Comparison of ENCODE assay signal across 22 cellular contexts in the genomic region with DNA sequence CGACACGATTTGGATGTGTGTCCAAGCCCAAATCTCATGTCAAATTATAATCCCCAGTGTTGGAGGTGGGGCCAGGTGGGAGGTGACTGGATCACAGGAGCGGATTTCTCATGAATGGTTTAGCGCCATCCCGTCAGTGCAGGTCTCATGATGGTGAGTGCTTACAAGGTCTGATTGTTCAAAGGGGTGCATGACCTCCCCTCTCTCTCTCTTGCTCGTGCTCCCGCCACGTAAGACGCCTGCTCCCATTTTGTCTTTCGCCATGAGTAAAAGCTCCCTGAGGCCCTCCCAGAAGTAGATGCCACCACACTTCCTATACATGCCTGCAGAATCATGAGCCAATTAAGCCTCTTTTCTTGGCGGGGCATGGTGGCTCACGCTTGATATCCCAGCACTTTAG.
A peak's percentile ranks its signal among the peaks of the same experiment; 100 is the strongest.
DNase-seq lines count a peak whose midpoint lies in the region; ATAC-seq, FAIRE-seq and TF ChIP-seq lines count a peak whose summit lies in the region.
"Had no signal": no experiment of that assay in that cellular context is flagged by ENCODE, and none has a peak within 500 bp of the region (broad histone marks: within the 10 kb centered on the region; RNA-seq: fewer than 3 reads in every experiment).

No MANE protein-coding gene starts in this region.

- H3K36me3 ChIP-seq in colonic mucosa (no peaks in the 10 kb centered on the region), HAP-1 (replicated peaks) (no peaks in the 10 kb centered on the region)
- H3K36me3 ChIP-seq: BLaER1 had no signal

- no peak overlapping the region for H3K27ac ChIP-seq in colonic mucosa
- H3K27ac ChIP-seq: BLaER1, GM23248 had no signal

- ATAC-seq in Right ventricle myocardium inferior (no peak), GM21447 (IDR thresholded peaks at IDR 0.05; ENCODE audit: unreplicated experiment) (no peak)
- ATAC-seq: K562 had no signal

- peak; percentile 44 for DNase-seq in cardiac septum (ENCODE audit: low spot score)
- no peak for DNase-seq in Right ventricle myocardium inferior (ENCODE audit: missing footprints)
- DNase-seq in colonic mucosa, result peak; percentile 7
- DNase-seq in posterior vena cava (ENCODE audit: low spot score), result peak; percentile 56
- no peak for DNase-seq in H54 (ENCODE audit: insufficient read length, low spot score)
- no peak for DNase-seq in HAP-1 (ENCODE audit: low spot score in 2 of 2)
- DNase-seq: Calu3; CD4-positive, alpha-beta memory T cell; DMS53; EL; GM23248; NCI-H1105; NCI-H2227 treated with DMSO at 0.1 percent for 48 hours; NCI-H510A treated with DMSO at 0.1 percent for 48 hours; NCI-H774; OCI-M1; SIG-M5 had no signal

- H3K4me3 ChIP-seq in colonic mucosa (no peak overlapping the region), HAP-1 (no peak overlapping the region)
- H3K4me3 ChIP-seq: BLaER1, GM23248, K562 had no signal

- intact Hi-C loops in cardiac septum (cut with DNase I), result loop anchor here (2.0 to 5.0 kb wide), 2 partner anchors 46 to 71 kb away; a partner anchor contains a TSS
- intact Hi-C loops in Right ventricle myocardium inferior (cut with DNase I), result loop anchor here (5.0 kb wide), 1 partner anchor 69 kb away; a partner anchor contains a TSS
- intact Hi-C loops in colonic mucosa (cut with DNase I), result no loop called here
- intact Hi-C loops in posterior vena cava (cut with DNase I), result no loop called here

- FAIRE-seq in H54 (lab: Jason Lieb, UNC), result no peak
- FAIRE-seq: GM12891, GM19239, K562 had no signal

- in situ Hi-C loops in HAP-1 (cut with MboI; ENCODE audit: low sequenced_read_pairs), result no loop called here

- no peaks in the 10 kb centered on the region for H3K27me3 ChIP-seq in colonic mucosa
- peaks cover 3% of the 10 kb centered on the region; the same call in 1 of the 2 replicates for H3K27me3 ChIP-seq in HAP-1 (ENCODE audit: low read depth)
- H3K27me3 ChIP-seq: BLaER1 had no signal

- no peak overlapping the region for H3K9ac ChIP-seq in colonic mucosa (ENCODE audit: low read depth in 2 of 2, low read length in 2 of 2)
- H3K9ac ChIP-seq: BLaER1, GM23248 had no signal

- H3K4me1 ChIP-seq in colonic mucosa, result no peaks in the 10 kb centered on the region
- H3K4me1 ChIP-seq in HAP-1, result no peaks in the 10 kb centered on the region

- TF ChIP-seq POLR2A in H54 (IDR thresholded peaks at IDR 0.05; ENCODE audit: low read depth, low read length), result no peak

- H3K9me3 ChIP-seq in colonic mucosa (no peaks in the 10 kb centered on the region), HAP-1 (no peaks in the 10 kb centered on the region)
- H3K9me3 ChIP-seq: BLaER1 had no signal

- TF ChIP-seq CTCF in colonic mucosa (IDR thresholded peaks at IDR 0.05), result no peak

Comparison
In these comparisons a context has a peak if more than half of its experiments do, and no peak if none do; other contexts are left out.
1. DNase-seq: peak in cardiac septum (single experiment), colonic mucosa (single experiment) and posterior vena cava (single experiment); none in Right ventricle myocardium inferior (single experiment), H54 (single experiment) and HAP-1 (0 of 2).
2. intact Hi-C loops: an anchor here in cardiac septum (2.0 to 5.0 kb wide) and Right ventricle myocardium inferior (5.0 kb wide); none called in colonic mucosa and posterior vena cava.